ENCODE assay signal across 8 cellular contexts in the genomic region with DNA sequence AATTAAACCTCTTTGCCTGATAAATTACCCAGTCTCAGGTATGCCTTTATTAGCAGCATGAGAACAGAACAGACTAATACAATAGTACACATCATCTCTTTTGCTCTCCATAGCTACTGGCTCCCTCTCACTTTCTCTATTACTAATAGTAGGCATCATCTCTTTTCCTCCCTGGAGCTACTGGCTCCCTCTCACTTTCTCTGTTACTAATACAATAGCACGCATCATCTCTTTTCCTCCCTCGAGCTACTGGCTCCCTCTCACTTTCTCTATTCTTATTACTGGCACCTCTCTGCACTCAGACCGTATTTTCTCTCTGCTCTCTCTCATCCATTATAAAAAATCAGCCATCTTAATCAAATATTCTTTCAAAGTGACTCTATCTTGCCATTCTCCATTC.
DNase-seq lines count a peak whose midpoint lies in the region; ATAC-seq lines count a peak whose summit lies in the region.
"Had no signal": no experiment of that assay in that cellular context is flagged by ENCODE, and none has a peak within 500 bp of the region (broad histone marks: within the 10 kb centered on the region; RNA-seq: fewer than 3 reads in every experiment).

No MANE protein-coding gene starts in this region.

- ATAC-seq in GM18870 (IDR thresholded peaks at IDR 0.05; ENCODE audit: unreplicated experiment) (peak; percentile 82), GM21717 (IDR thresholded peaks at IDR 0.05; ENCODE audit: unreplicated experiment) (peak; percentile 77), HG03460 (IDR thresholded peaks at IDR 0.05; ENCODE audit: unreplicated experiment) (peak; percentile 30)

- peak; percentile 47 for DNase-seq in kidney tubule cell (ENCODE audit: low spot score)
- DNase-seq in kidney glomerular epithelial cell (lab: John Stamatoyannopoulos, UW): no peak
- DNase-seq in ACHN: no peak
- DNase-seq in activated CD4-positive, CD25-positive, alpha-beta regulatory T cell treated with anti-CD3 and anti-CD28 coated beads, Interleukin-2, amount 50 U/mL, for 72 hours: no peak
- DNase-seq: MG63 had no signal

- in situ Hi-C loops in ACHN (cut with HindIII; ENCODE audit: low pct_ligation_motif_present, low pct_unique_long_range_greater_than_20kb, low sequenced_read_pairs): no loop called here

Comparison
In these comparisons a context has a peak if more than half of its experiments do, and no peak if none do; other contexts are left out.
1. ATAC-seq: peak in every context shown above with its lines; median percentile 82 in GM18870; 77 in GM21717; 30 in HG03460.